Comparison of ENCODE assay signal across 10 cellular contexts in the genomic region with DNA sequence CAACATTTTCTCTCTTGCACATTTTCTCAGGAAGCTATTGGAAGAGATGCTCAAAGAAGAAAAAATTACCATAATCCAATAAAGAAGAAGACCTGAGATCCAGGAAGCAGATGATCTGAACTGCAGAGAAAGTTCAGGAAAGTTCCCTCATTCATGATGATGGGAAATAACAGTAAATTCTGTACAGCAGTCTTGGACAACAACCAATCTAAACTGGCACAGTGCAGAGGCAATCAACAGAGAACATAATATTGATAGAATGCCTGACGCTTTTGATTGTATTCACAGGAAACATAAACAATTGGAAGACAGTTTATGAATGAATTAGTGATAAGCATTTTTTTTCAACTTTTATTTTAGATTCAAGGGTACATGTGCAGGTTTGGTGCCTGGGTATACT.
"Had no signal": no experiment of that assay in that cellular context is flagged by ENCODE, and none has a peak within 500 bp of the region (broad histone marks: within the 10 kb centered on the region; RNA-seq: fewer than 3 reads in every experiment).

No MANE protein-coding gene starts in this region.

- ATAC-seq: HCT116 had no signal

- H3K4me3 Mint-ChIP-seq: H9, HFFc6 had no signal

- H3K4me1 ChIP-seq: HAP-1 had no signal

- H3K27ac ChIP-seq: GM23248 had no signal

- DNase-seq: GM23248, GOT3, H7, H9, HCEC 1CT, HFFc6 had no signal

- H3K27ac Mint-ChIP-seq: H9, HFFc6 had no signal

- H2AFZ ChIP-seq: GM23248 had no signal

- H3K36me3 ChIP-seq: HAP-1 had no signal

- FAIRE-seq: H1, H54 had no signal

- H3K4me3 ChIP-seq: GM23248, HAP-1 had no signal

- H3K9me3 Mint-ChIP-seq: HFFc6 had no signal
